20 cellular contexts compared by ENCODE assay signal in genomic region chr12:52046859-52047258, GRCh38. TPM values are rescaled to one million over a fixed set of nuclear protein-coding genes. Genes with fewer than 3 reads are reported as not detected.
"Had no signal": no experiment of that assay in that cellular context is flagged by ENCODE, and none has a peak within 500 bp of the region (broad histone marks: within the 10 kb centered on the region; RNA-seq: fewer than 3 reads in every experiment).

No MANE protein-coding gene starts in this region.

- H3K36me3 ChIP-seq: right lobe of liver had no signal

- H3K27ac Mint-ChIP-seq: memory B cell, nephron had no signal

- H3K9me3 Mint-ChIP-seq: memory B cell; nephron; stimulated activated naive B cell treated with anti-CD40 and anti-IgM and Interleukin-4, amounts not matched to agents 10 μg/mL and 1 μg/mL and 100 μg/mL, for 72 hours had no signal

- H3K4me2 ChIP-seq: smooth muscle cell had no signal

- H3K27ac ChIP-seq: epithelial cell of prostate had no signal

- H3K4me3 ChIP-seq: coronary artery, right lobe of liver, smooth muscle cell had no signal

- H3K27me3 ChIP-seq: right lobe of liver had no signal

- FAIRE-seq: bronchial epithelial cell, urothelium cell line had no signal

- H3K9me3 ChIP-seq: right lobe of liver had no signal

- DNase-seq: activated naive CD4-positive, alpha-beta T cell treated with Interleukin-2 at 50 U/mL for 16 hours; activated T-cell treated with anti-CD3 and anti-CD28 coated beads, Interleukin-2, amount 50 U/mL, for 1 hour; amygdala; cerebellar nuclear complex; hypothalamus; nucleus accumbens; right lobe of liver; stimulated activated CD4-positive, alpha-beta T cell treated with anti-CD3 and anti-CD28 coated beads, Interleukin-2, amount 100 ng/mL, for 48 hours; stimulated activated CD8-positive, alpha-beta memory T cell treated with anti-CD3 and anti-CD28 coated beads, Interleukin-4, amount 100 ng/mL, for 48 hours; stimulated activated naive B cell treated with anti-CD40 and anti-IgM and Interleukin-4, amounts not matched to agents 10 μg/mL and 1 μg/mL and 100 μg/mL, for 72 hours; T-helper 1 cell; T-helper 9 cell had no signal

- H3K9ac ChIP-seq: parathyroid adenoma had no signal

- ATAC-seq: right lobe of liver; stimulated activated naive B cell treated with anti-CD40 and anti-IgM and Interleukin-4, amounts not matched to agents 10 μg/mL and 1 μg/mL and 100 μg/mL, for 72 hours had no signal

- H3K4me3 Mint-ChIP-seq: memory B cell, nephron had no signal

- H3K27me3 Mint-ChIP-seq: memory B cell; stimulated activated naive B cell treated with anti-CD40 and anti-IgM and Interleukin-4, amounts not matched to agents 10 μg/mL and 1 μg/mL and 100 μg/mL, for 72 hours had no signal

- H3K36me3 Mint-ChIP-seq: memory B cell had no signal

RNA-seq across cellular contexts. Expression of gene SMIM41, which starts 32.6 kb away (rescaled TPM):
- total RNA-seq: right lobe of liver, smooth muscle cell had no signal
- polyA plus RNA-seq: smooth muscle cell had no signal

RNA-seq across cellular contexts. Expression of gene TAMALIN, which starts 40.1 kb away (rescaled TPM):
- total RNA-seq: bronchial epithelial cell had no signal
